In the genomic region with DNA sequence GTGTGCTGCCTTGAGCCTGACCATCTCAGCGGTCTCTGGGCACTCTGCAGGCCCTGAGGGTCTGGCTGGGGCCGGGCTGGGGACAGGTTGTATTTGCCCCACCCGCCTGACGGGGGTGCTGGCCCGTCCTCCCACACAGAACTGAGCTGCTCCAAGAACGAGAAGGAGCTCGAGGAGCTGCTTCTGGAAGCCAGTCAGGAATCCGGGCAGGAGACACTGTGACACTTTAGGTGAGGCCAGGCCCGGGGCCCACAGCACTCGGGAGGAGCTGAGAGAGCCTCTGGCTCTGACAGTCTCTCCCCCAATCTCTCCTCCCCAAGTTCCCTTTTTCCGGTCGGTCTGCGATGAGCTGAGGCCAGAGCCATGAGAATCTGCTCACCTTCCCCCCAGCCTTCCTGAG, we compare ENCODE assay signal across 13 cellular contexts. TPM values are rescaled to one million over a fixed set of nuclear protein-coding genes. Genes with fewer than 3 reads are reported as not detected.
"Had no signal": no experiment of that assay in that cellular context is flagged by ENCODE, and none has a peak within 500 bp of the region (broad histone marks: within the 10 kb centered on the region; RNA-seq: fewer than 3 reads in every experiment).

No MANE protein-coding gene starts in this region.

- H3K4me1 ChIP-seq: psoas muscle, right lobe of liver had no signal

- H3K9me3 ChIP-seq: psoas muscle, right lobe of liver, stomach, thoracic aorta had no signal

- ATAC-seq: activated CD8-positive, alpha-beta T cell treated with anti-CD3 and anti-CD28 coated beads, Interleukin-2, amount 10 ng/mL, durations not matched to agents 7 days and 5 days; psoas muscle; right lobe of liver had no signal

- H3K27me3 ChIP-seq: right lobe of liver had no signal

- H3K27ac ChIP-seq: psoas muscle, right lobe of liver, stomach, thoracic aorta had no signal

- DNase-seq: activated B cell treated with CpG ODN at 0.5 μM for 24 hours; activated CD4-positive, alpha-beta T cell treated with anti-CD3 and anti-CD28 coated beads, Interleukin-2, amount 10 ng/mL, durations not matched to agents 24 days and 14 days; activated CD8-positive, alpha-beta memory T cell treated with anti-CD3 and anti-CD28 coated beads, Interleukin-2, amount 50 U/mL, for 4 hours; activated CD8-positive, alpha-beta T cell treated with anti-CD3 and anti-CD28 coated beads, Interleukin-2, amount 10 ng/mL, durations not matched to agents 7 days and 5 days; activated gamma-delta T cell treated with Interleukin-2 at 50 U/mL for 16 hours; effector memory CD4-positive, alpha-beta T cell; foreskin melanocyte; psoas muscle; right lobe of liver; stomach; T-helper 1 cell; T1000 had no signal

- H3K4me3 ChIP-seq: psoas muscle, right lobe of liver, stomach, thoracic aorta had no signal

RNA-seq across cellular contexts. Expression of a gene that starts 14.5 kb away (rescaled TPM):
- total RNA-seq: stomach had no signal
